21 cellular contexts compared by ENCODE assay signal in the genomic region with DNA sequence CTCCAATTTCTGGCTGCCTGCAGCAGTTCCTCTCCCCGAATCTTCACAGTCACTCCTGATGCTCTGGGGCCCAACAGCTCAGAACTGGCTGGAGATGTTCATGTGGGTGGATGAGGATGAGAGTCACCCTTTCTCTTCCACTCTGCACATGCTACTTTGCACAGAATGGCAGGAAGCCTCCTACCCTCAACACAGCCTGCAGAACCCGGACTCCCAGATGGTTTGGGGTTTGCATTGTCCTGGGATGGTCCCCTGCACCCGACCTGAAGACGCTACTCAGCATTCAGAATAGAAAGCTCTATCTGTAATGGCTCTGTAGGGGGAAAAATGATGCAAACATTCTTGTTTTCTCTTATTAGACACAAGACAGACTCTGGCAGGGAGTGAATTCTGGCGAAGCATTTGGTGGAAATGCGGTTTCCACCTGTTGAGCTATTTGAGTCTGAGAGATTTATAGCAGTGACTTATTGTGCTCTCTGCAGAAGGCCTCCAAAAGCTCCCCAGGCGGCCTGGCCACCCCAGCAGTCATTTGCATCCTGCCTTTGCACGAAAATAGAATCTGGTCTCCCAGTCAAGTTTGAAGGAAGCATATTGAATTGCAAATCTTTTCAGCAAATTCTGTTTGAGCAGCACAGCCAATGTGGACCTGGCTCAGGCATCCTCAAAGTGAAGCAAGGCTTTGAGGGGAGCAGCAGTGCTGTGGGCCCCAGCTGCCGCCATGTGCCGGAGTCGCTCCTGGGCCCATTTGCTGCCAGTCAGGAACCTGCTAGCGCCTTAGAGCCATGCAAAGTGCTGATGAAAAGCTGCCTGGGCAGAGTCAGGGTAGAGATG.
A peak's percentile ranks its signal among the peaks of the same experiment; 100 is the strongest.
DNase-seq lines count a peak whose midpoint lies in the region; ATAC-seq and TF ChIP-seq lines count a peak whose summit lies in the region.
"Had no signal": no experiment of that assay in that cellular context is flagged by ENCODE, and none has a peak within 500 bp of the region (broad histone marks: within the 10 kb centered on the region; RNA-seq: fewer than 3 reads in every experiment).

No MANE protein-coding gene starts in this region.

- peak; percentile 88 for DNase-seq in A673 (ENCODE audit: low spot score)
- DNase-seq in H7 = peak; percentile 61
- no peak for DNase-seq in endodermal cell
- peak; percentile 4 for DNase-seq in mucosa of gallbladder (ENCODE audit: low spot score)
- no peak for DNase-seq in NCI-H510A (lab: John Stamatoyannopoulos, UW)
- no peak for DNase-seq in CD8-positive, alpha-beta T cell
- DNase-seq in SHP77 (lab: John Stamatoyannopoulos, UW) = no peak
- no peak for DNase-seq in glutamatergic neuron
- DNase-seq: activated CD4-positive, CD25-positive, alpha-beta regulatory T cell; activated naive CD8-positive, alpha-beta T cell treated with anti-CD3 and anti-CD28 coated beads, Interleukin-2, amount 50 U/mL, for 24 hours; CD8-positive, alpha-beta memory T cell; effector CD8-positive, alpha-beta T cell; GOT3; MV-4-11; NCI-H774; PC-9; stimulated activated naive CD8-positive, alpha-beta T cell treated with anti-CD3 and anti-CD28 coated beads, Interleukin-15, Interleukin-2, amounts not matched to agents 100 U/mL and 50 U/mL, for 24 hours had no signal

- H3K27ac Mint-ChIP-seq in endodermal cell (no peak overlapping the region), glutamatergic neuron (ENCODE audit: unreplicated experiment) (no peak overlapping the region)
- H3K27ac Mint-ChIP-seq in CD8-positive, alpha-beta T cell = no peak overlapping the region
- H3K27ac Mint-ChIP-seq: activated naive CD8-positive, alpha-beta T cell treated with anti-CD3 and anti-CD28 coated beads, Interleukin-2, amount 50 U/mL, for 24 hours; activated T-helper 17 cell treated with anti-CD3 and anti-CD28 coated beads, Interleukin-2, amount 50 U/mL, for 72 hours; CD8-positive, alpha-beta memory T cell; T-helper 2 cell treated with Interferon-gamma antibody and Interleukin-4, amounts not matched to agents 5 μg/mL and 100 μg/mL, for 36 hours had no signal

- H3K27me3 Mint-ChIP-seq in endodermal cell (ENCODE audit: insufficient read depth) (no peaks in the 10 kb centered on the region), glutamatergic neuron (ENCODE audit: unreplicated experiment) (no peaks in the 10 kb centered on the region)
- H3K27me3 Mint-ChIP-seq in CD8-positive, alpha-beta T cell (ENCODE audit: low read depth) = peaks cover 3% of the 10 kb centered on the region
- H3K27me3 Mint-ChIP-seq: activated naive CD8-positive, alpha-beta T cell treated with anti-CD3 and anti-CD28 coated beads, Interleukin-2, amount 50 U/mL, for 24 hours; CD8-positive, alpha-beta memory T cell had no signal

- H3K9me3 ChIP-seq in A673 (ENCODE audit: low read depth, low read length, poor library complexity, severe bottlenecking) (no peaks in the 10 kb centered on the region), endodermal cell (ENCODE audit: control insufficient read depth, low read length) (no peaks in the 10 kb centered on the region)
- H3K9me3 ChIP-seq in CD8-positive, alpha-beta T cell (ENCODE audit: low read length) = no peaks in the 10 kb centered on the region
- H3K9me3 ChIP-seq: upper lobe of left lung had no signal

- H3K36me3 ChIP-seq in A673 (ENCODE audit: insufficient read depth, low read length, poor library complexity, severe bottlenecking) = no peaks in the 10 kb centered on the region
- H3K36me3 ChIP-seq in H7 (replicated peaks; ENCODE audit: control insufficient read depth, insufficient read depth, low read length) = no peaks in the 10 kb centered on the region
- no peaks in the 10 kb centered on the region for H3K36me3 ChIP-seq in endodermal cell (ENCODE audit: control insufficient read depth, insufficient read depth, low read length)
- no peaks in the 10 kb centered on the region for H3K36me3 ChIP-seq in CD8-positive, alpha-beta T cell (ENCODE audit: insufficient read depth, low read length)
- H3K36me3 ChIP-seq: upper lobe of left lung had no signal

- 48 to 63% methylated on average over 9 to 12 of the region's 12 CpGs for WGBS in endodermal cell (ENCODE audit: insufficient coverage in 1 of 2, insufficient read length in 1 of 2), 2 experiments

- ATAC-seq in CD8-positive, alpha-beta T cell = no peak
- ATAC-seq: activated naive CD8-positive, alpha-beta T cell treated with anti-CD3 and anti-CD28 coated beads, Interleukin-2, amount 50 U/mL, for 24 hours; activated T-helper 17 cell treated with anti-CD3 and anti-CD28 coated beads, Interleukin-2, amount 50 U/mL, for 72 hours; sciatic nerve; stimulated activated naive CD8-positive, alpha-beta T cell treated with anti-CD3 and anti-CD28 coated beads, Interleukin-15, Interleukin-2, amounts not matched to agents 100 U/mL and 50 U/mL, for 24 hours had no signal

- no peak overlapping the region for H3K4me3 Mint-ChIP-seq in endodermal cell
- H3K4me3 Mint-ChIP-seq in CD8-positive, alpha-beta T cell = no peak overlapping the region
- H3K4me3 Mint-ChIP-seq in glutamatergic neuron (ENCODE audit: unreplicated experiment) = no peak overlapping the region
- H3K4me3 Mint-ChIP-seq: activated naive CD8-positive, alpha-beta T cell treated with anti-CD3 and anti-CD28 coated beads, Interleukin-2, amount 50 U/mL, for 24 hours; activated T-helper 17 cell treated with anti-CD3 and anti-CD28 coated beads, Interleukin-2, amount 50 U/mL, for 72 hours; T-helper 2 cell treated with Interferon-gamma antibody and Interleukin-4, amounts not matched to agents 5 μg/mL and 100 μg/mL, for 36 hours had no signal

- H3K27ac ChIP-seq in A673 (ENCODE audit: low read depth, low read length, poor library complexity, severe bottlenecking) (peak overlapping the region; percentile 73), endodermal cell (ENCODE audit: low read depth, low read length) (peak overlapping the region; percentile 32)
- no peak overlapping the region for H3K27ac ChIP-seq in CD8-positive, alpha-beta T cell (ENCODE audit: low read depth, low read length)
- H3K27ac ChIP-seq: PC-9, upper lobe of left lung had no signal

- no peak for TF ChIP-seq CTCF in A673 (conservative IDR thresholded peaks at IDR 0.05; ENCODE audit: low read depth, low read length)
- no peak for TF ChIP-seq CTCF in endodermal cell (conservative IDR thresholded peaks at IDR 0.05)
- TF ChIP-seq CTCF in CD8-positive, alpha-beta T cell (IDR thresholded peaks at IDR 0.05) = no peak
- no peak for TF ChIP-seq CTCF in glutamatergic neuron (IDR thresholded peaks at IDR 0.05; ENCODE audit: partially characterized antibody, unreplicated experiment)

- H3K27me3 ChIP-seq in A673 (replicated peaks; ENCODE audit: insufficient read depth, low read depth, low read length, poor library complexity) (no peaks in the 10 kb centered on the region), H7 (ENCODE audit: control insufficient read depth, insufficient read depth, low read length) (0 out of 2 replicates have a peak, but pooled peaks cover 2% of the 10 kb centered on the region), endodermal cell (ENCODE audit: control insufficient read depth, insufficient read depth, low read length, poor library complexity, severe bottlenecking) (no peaks in the 10 kb centered on the region)
- no peaks in the 10 kb centered on the region for H3K27me3 ChIP-seq in CD8-positive, alpha-beta T cell (ENCODE audit: insufficient read depth, low read length)
- H3K27me3 ChIP-seq: upper lobe of left lung had no signal

- CTCF ChIA-PET in A673 (lab: Charles Lee) = no interaction called here
- CTCF ChIA-PET in CD8-positive, alpha-beta T cell (lab: Charles Lee) = no interaction called here

- POLR2A ChIA-PET in A673 (lab: Charles Lee; ENCODE audit: low non-redundant PET) = interaction anchor here (0.7 kb wide), 1 partner anchor 52 kb away, joined by 4 read pairs; no protein-coding TSS in a partner anchor
- POLR2A ChIA-PET in CD8-positive, alpha-beta T cell (lab: Charles Lee) = no interaction called here

- H3K4me3 ChIP-seq in A673 (ENCODE audit: low read depth, low read length, poor library complexity, severe bottlenecking) (no peak overlapping the region), H7 (ENCODE audit: insufficient read depth, low read depth, low read length) (no peak overlapping the region), endodermal cell (ENCODE audit: low read length) (no peak overlapping the region)
- no peak overlapping the region for H3K4me3 ChIP-seq in CD8-positive, alpha-beta T cell (ENCODE audit: low read depth, low read length)
- H3K4me3 ChIP-seq: PC-9, upper lobe of left lung had no signal

- intact Hi-C loops in A673 (cut with micrococcal nuclease; ENCODE audit: unreplicated experiment) = no loop called here
- intact Hi-C loops in CD8-positive, alpha-beta T cell (cut with DNase I, micrococcal nuclease) = no loop called here

- H3K36me3 Mint-ChIP-seq in endodermal cell (ENCODE audit: low read depth) = no peaks in the 10 kb centered on the region
- no peaks in the 10 kb centered on the region for H3K36me3 Mint-ChIP-seq in CD8-positive, alpha-beta T cell
- H3K36me3 Mint-ChIP-seq in glutamatergic neuron (ENCODE audit: unreplicated experiment) = no peaks in the 10 kb centered on the region
- H3K36me3 Mint-ChIP-seq: CD8-positive, alpha-beta memory T cell had no signal

- H3K4me1 Mint-ChIP-seq in endodermal cell (no peaks in the 10 kb centered on the region), glutamatergic neuron (ENCODE audit: low read depth, unreplicated experiment) (peaks cover 6% of the 10 kb centered on the region)
- no peaks in the 10 kb centered on the region for H3K4me1 Mint-ChIP-seq in CD8-positive, alpha-beta T cell (ENCODE audit: low read depth)
- H3K4me1 Mint-ChIP-seq: activated naive CD8-positive, alpha-beta T cell treated with anti-CD3 and anti-CD28 coated beads, Interleukin-2, amount 50 U/mL, for 24 hours; activated T-helper 17 cell treated with anti-CD3 and anti-CD28 coated beads, Interleukin-2, amount 50 U/mL, for 72 hours; CD8-positive, alpha-beta memory T cell had no signal

- H3K9me3 Mint-ChIP-seq in endodermal cell (peaks cover 8% of the 10 kb centered on the region), glutamatergic neuron (ENCODE audit: unreplicated experiment) (peaks cover 2% of the 10 kb centered on the region)
- H3K9me3 Mint-ChIP-seq in CD8-positive, alpha-beta T cell = peaks cover 2% of the 10 kb centered on the region
- H3K9me3 Mint-ChIP-seq: activated naive CD8-positive, alpha-beta T cell treated with anti-CD3 and anti-CD28 coated beads, Interleukin-2, amount 50 U/mL, for 24 hours; activated T-helper 17 cell treated with anti-CD3 and anti-CD28 coated beads, Interleukin-2, amount 50 U/mL, for 72 hours; T-helper 2 cell treated with Interferon-gamma antibody and Interleukin-4, amounts not matched to agents 5 μg/mL and 100 μg/mL, for 36 hours had no signal

- BruUV-seq in A673 (replicated peaks; lab: Mats Ljungman, UMichigan) = no TSS peak

- H3K4me1 ChIP-seq in A673 (ENCODE audit: insufficient read depth, low read length, poor library complexity, severe bottlenecking) (peaks cover 23% of the 10 kb centered on the region), endodermal cell (ENCODE audit: control insufficient read depth, insufficient read depth, low read length) (no peaks in the 10 kb centered on the region)
- H3K4me1 ChIP-seq in CD8-positive, alpha-beta T cell (ENCODE audit: insufficient read depth, low read length) = no peaks in the 10 kb centered on the region
- H3K4me1 ChIP-seq: upper lobe of left lung had no signal

- H3K9ac ChIP-seq in endodermal cell (ENCODE audit: extremely low read depth, low read length, poor library complexity, severe bottlenecking) = no peak overlapping the region

Comparison
In these comparisons a context has a peak if more than half of its experiments do, and no peak if none do; other contexts are left out.
1. DNase-seq: peak in A673 (single experiment), H7 (single experiment) and mucosa of gallbladder (single experiment); none in endodermal cell (single experiment), NCI-H510A (single experiment), CD8-positive, alpha-beta T cell (0 of 7), SHP77 (0 of 2) and glutamatergic neuron (single experiment).